Comparison of ENCODE assay signal across 6 cellular contexts in genomic region chr15:52416537-52416936, GRCh38.
DNase-seq lines count a peak whose midpoint lies in the region; ATAC-seq, FAIRE-seq and TF ChIP-seq lines count a peak whose summit lies in the region.
"Not testable (repeated sequence)": the region's sequence is repeated elsewhere in the genome, so short reads cannot be mapped to it uniquely, and the experiment has no call there.

No MANE protein-coding gene starts in this region.

- ATAC-seq in K562: not testable (repeated sequence)

- H3K9me1 ChIP-seq in K562 (ENCODE audit: control insufficient read depth, insufficient read depth, low read length); endothelial cell of umbilical vein (replicated peaks; ENCODE audit: control insufficient read depth, extremely low read depth, insufficient read depth, low read length): not testable (repeated sequence)

- H3K9me3 Mint-ChIP-seq in nephron: not testable (repeated sequence)

- not testable (repeated sequence) for H3K9ac ChIP-seq in K562 (ENCODE audit: insufficient read depth in 1 of 2, low read depth in 2 of 2, low read length in 2 of 2); smooth muscle cell (ENCODE audit: low read depth)
- peak overlapping the region; percentile 79 for H3K9ac ChIP-seq in endothelial cell of umbilical vein (replicated peaks; ENCODE audit: extremely low read depth, insufficient read depth, low read length)

- not testable (repeated sequence) for TF ChIP-seq POLR2A in K562 (conservative IDR thresholded peaks at IDR 0.05); endothelial cell of umbilical vein (IDR thresholded peaks at IDR 0.05; ENCODE audit: low read depth, low read length)

- POLR2A ChIA-PET in K562 (lab: Yijun Ruan, JAX): interaction anchor here (1.2 kb wide), 1 partner anchor 10 kb away, joined by 3 read pairs; no protein-coding TSS in a partner anchor
- POLR2A ChIA-PET in endothelial cell of umbilical vein (lab: Charles Lee): not testable (repeated sequence)

- not testable (repeated sequence) for H3K36me3 ChIP-seq in K562 (ENCODE audit: control insufficient read depth, insufficient read depth, low read length); endothelial cell of umbilical vein (ENCODE audit: control insufficient read depth in 2 of 2, extremely low read depth in 1 of 2, insufficient read depth in 2 of 2, low read length in 2 of 2); smooth muscle cell (ENCODE audit: low read depth)

- not testable (repeated sequence) for H3K4me2 ChIP-seq in K562 (ENCODE audit: insufficient read depth, low read length)
- H3K4me2 ChIP-seq in endothelial cell of umbilical vein (ENCODE audit: insufficient read depth, low read length): peak overlapping the region; percentile 61
- peak overlapping the region; percentile 15 for H3K4me2 ChIP-seq in smooth muscle cell

- H3K27ac Mint-ChIP-seq in nephron: peak overlapping the region; percentile 70 to 87 (median 78)

- CTCF ChIA-PET in K562 (lab: Yijun Ruan, JAX; ENCODE audit: low intra/inter-chr PET ratio): not testable (repeated sequence)
- CTCF ChIA-PET in endothelial cell of umbilical vein (lab: Charles Lee): interaction anchor here (1.1 to 1.6 kb wide), 2 partner anchors 49 to 67 kb away, joined by 3 to 4 read pairs; no protein-coding TSS in a partner anchor

- TF ChIP-seq RAD21 in K562 (CRISPR knock-in tag; conservative IDR thresholded peaks at IDR 0.05 in 1 of 2, IDR thresholded peaks at IDR 0.05 in 1 of 2): not testable (repeated sequence)

- TF ChIP-seq CTCF in K562 (IDR thresholded peaks at IDR 0.05 in 2 of 3, conservative IDR thresholded peaks at IDR 0.05 in 1 of 3; ENCODE audit: insufficient read depth in 2 of 3, low read depth in 1 of 3, low read length in 3 of 3); endothelial cell of umbilical vein (IDR thresholded peaks at IDR 0.05; ENCODE audit: extremely low read depth in 1 of 2, insufficient read depth in 1 of 2, low read depth in 1 of 2, low read length in 2 of 2); nephron (IDR thresholded peaks at IDR 0.05; ENCODE audit: unreplicated experiment in 3 of 3); smooth muscle cell (IDR thresholded peaks at IDR 0.05; ENCODE audit: borderline replicate concordance, insufficient read depth, poor library complexity, severe bottlenecking): not testable (repeated sequence)

- not testable (repeated sequence) for FAIRE-seq in K562 (lab: Jason Lieb, UNC); endothelial cell of umbilical vein (lab: Jason Lieb, UNC)

- WGBS in K562 (ENCODE audit: insufficient coverage, low coverage, missing lambda C conversion rate): 0% methylated on average over 1 of the region's 1 CpG
- WGBS in smooth muscle cell (ENCODE audit: low lambda C conversion rate): 64% methylated on average over 1 of the region's 1 CpG

- intact Hi-C loops in K562 (cut with micrococcal nuclease): not testable (repeated sequence)
- intact Hi-C loops in endothelial cell of umbilical vein (cut with micrococcal nuclease): loop anchor here (2.0 to 5.0 kb wide), 3 partner anchors 152 to 314 kb away; partner anchors contain the start of gene ARPP19

- not testable (repeated sequence) for H4K20me1 ChIP-seq in K562 (replicated peaks; ENCODE audit: control insufficient read depth, insufficient read depth, low read length); endothelial cell of umbilical vein (replicated peaks; ENCODE audit: control insufficient read depth, extremely low read depth, insufficient read depth, low read length); smooth muscle cell (ENCODE audit: low read depth)

- H3K9me3 ChIP-seq in K562 (replicated peaks; ENCODE audit: control insufficient read depth, insufficient read depth, low read depth, low read length); endothelial cell of umbilical vein (replicated peaks; ENCODE audit: control insufficient read depth, insufficient read depth, low read length); smooth muscle cell (replicated peaks; ENCODE audit: low read depth): not testable (repeated sequence)

- not testable (repeated sequence) for H3K4me3 Mint-ChIP-seq in nephron

- H3K27me3 Mint-ChIP-seq in nephron (ENCODE audit: low read depth): not testable (repeated sequence)

- not testable (repeated sequence) for H2AFZ ChIP-seq in K562 (ENCODE audit: low read depth, low read length); endothelial cell of umbilical vein (ENCODE audit: low read depth, low read length); smooth muscle cell (ENCODE audit: low read depth)

- dilution Hi-C loops in endothelial cell of umbilical vein (cut with MboI; ENCODE audit: extremely low pct_ligation_motif_present, low sequenced_read_pairs): not testable (repeated sequence)

- DNase-seq in OCI-M1 (lab: John Stamatoyannopoulos, UW) (peak; percentile 73), endothelial cell of umbilical vein (ENCODE audit: low read depth, low spot score) (peak; percentile 65), left kidney (ENCODE audit: low read depth, low spot score) (peak; percentile 7)
- DNase-seq in K562 (ENCODE audit: extremely low read depth in 1 of 4, low spot score in 3 of 4); smooth muscle cell (lab: John Stamatoyannopoulos, UW; ENCODE audit: unreplicated experiment): not testable (repeated sequence)

- H3K4me3 ChIP-seq in K562; endothelial cell of umbilical vein (replicated peaks in 1 of 3; ENCODE audit: insufficient read depth in 1 of 3, low read depth in 1 of 3, low read length in 3 of 3); smooth muscle cell: not testable (repeated sequence)

- in situ Hi-C loops in K562 (cut with MboI): not testable (repeated sequence)

- not testable (repeated sequence) for H3K4me1 ChIP-seq in K562 (replicated peaks in 1 of 2; ENCODE audit: control insufficient read depth in 2 of 2, insufficient read depth in 2 of 2, low read length in 2 of 2); smooth muscle cell (ENCODE audit: low read depth)
- H3K4me1 ChIP-seq in endothelial cell of umbilical vein (ENCODE audit: control insufficient read depth, extremely low read depth, insufficient read depth, low read length): peaks cover 67% of the 10 kb centered on the region

- not testable (repeated sequence) for TF ChIP-seq EP300 in K562 (IDR thresholded peaks at IDR 0.05; ENCODE audit: low read length)

- H3K27me3 ChIP-seq in K562 (ENCODE audit: control insufficient read depth in 2 of 2, insufficient read depth in 2 of 2, low read length in 2 of 2); endothelial cell of umbilical vein (ENCODE audit: control insufficient read depth in 2 of 2, insufficient read depth in 2 of 2, low read length in 2 of 2); smooth muscle cell (ENCODE audit: low read depth): not testable (repeated sequence)

- H3F3A ChIP-seq in smooth muscle cell (ENCODE audit: low read depth): peaks cover 16% of the 10 kb centered on the region

- BruUV-seq in K562 (replicated peaks; lab: Mats Ljungman, UMichigan); endothelial cell of umbilical vein (replicated peaks; lab: Mats Ljungman, UMichigan): not testable (repeated sequence)

- not testable (repeated sequence) for H3K27ac ChIP-seq in K562 (ENCODE audit: extremely low read depth, low read depth, low read length)
- H3K27ac ChIP-seq in endothelial cell of umbilical vein (ENCODE audit: insufficient read depth, low read depth, low read length) (peak overlapping the region; percentile 97), smooth muscle cell (ENCODE audit: low read depth) (peak overlapping the region; percentile 53)

- not testable (repeated sequence) for H3K36me3 Mint-ChIP-seq in nephron (ENCODE audit: low read depth)

- not testable (repeated sequence) for H3K79me2 ChIP-seq in K562 (ENCODE audit: control insufficient read depth, insufficient read depth, low read length); smooth muscle cell (ENCODE audit: low read depth)
- H3K79me2 ChIP-seq in endothelial cell of umbilical vein (ENCODE audit: control insufficient read depth, insufficient read depth, low read length): peaks cover 12% of the 10 kb centered on the region

- peaks cover 14% of the 10 kb centered on the region for H3K4me1 Mint-ChIP-seq in nephron

TF ChIP-seq in endothelial cell of umbilical vein, 7 proteins besides CTCF, POLR2A, EP300 and RAD21:
- peak; percentile 4 for TF ChIP-seq JUN (IDR thresholded peaks at IDR 0.05; ENCODE audit: borderline replicate concordance, insufficient read depth, insufficient read length, low read depth)
